2 cellular contexts compared by ENCODE assay signal in genomic region chr20:25529295-25529951, GRCh38.
TF ChIP-seq lines count a peak whose summit lies in the region.

No MANE protein-coding gene starts in this region.

TF ChIP-seq in HepG2, 621 proteins besides CTCF, POLR2A, EP300 and RAD21 (continued from another document):
- TF ChIP-seq ZBTB33 (CRISPR knock-in tag; IDR thresholded peaks at IDR 0.05) = peak; percentile 62
- TF ChIP-seq ZNF784 (CRISPR knock-in tag; IDR thresholded peaks at IDR 0.05; ENCODE audit: borderline replicate concordance) = no peak
- TF ChIP-seq SRSF1 (optimal IDR thresholded peaks at IDR 0.05; ENCODE audit: low read depth, low read length) = no peak
- no peak for TF ChIP-seq SOX13 (IDR thresholded peaks at IDR 0.05)
- TF ChIP-seq SOX13 (CRISPR knock-in tag; conservative IDR thresholded peaks at IDR 0.05 in 1 of 2, IDR thresholded peaks at IDR 0.05 in 1 of 2) = no peak
- no peak for TF ChIP-seq NFE2L2 (IDR thresholded peaks at IDR 0.05; ENCODE audit: low read length)
- no peak for TF ChIP-seq ZBTB34 (CRISPR knock-in tag; IDR thresholded peaks at IDR 0.05)
- TF ChIP-seq ZNF770 (CRISPR knock-in tag; IDR thresholded peaks at IDR 0.05) = peak; percentile 61
- no peak for TF ChIP-seq ZNF660 (CRISPR knock-in tag; IDR thresholded peaks at IDR 0.05; ENCODE audit: borderline replicate concordance, low read depth)

TF ChIP-seq in WTC11, 78 proteins besides CTCF, POLR2A, EP300 and RAD21 (continued from another document):
- TF ChIP-seq ARID4B (CRISPR knock-in tag; IDR thresholded peaks at IDR 0.05; ENCODE audit: borderline replicate concordance) = no peak
- TF ChIP-seq KAT7 (CRISPR knock-in tag; IDR thresholded peaks at IDR 0.05; ENCODE audit: borderline replicate concordance) = no peak
- no peak for TF ChIP-seq FOXP1 (CRISPR knock-in tag; IDR thresholded peaks at IDR 0.05; ENCODE audit: borderline replicate concordance)
- no peak for TF ChIP-seq NFE2L1 (CRISPR knock-in tag; IDR thresholded peaks at IDR 0.05)
- TF ChIP-seq NFYB (CRISPR knock-in tag; conservative IDR thresholded peaks at IDR 0.05; ENCODE audit: low read depth) = no peak
- no peak for TF ChIP-seq ATF1 (CRISPR knock-in tag; IDR thresholded peaks at IDR 0.05)
- no peak for TF ChIP-seq TEAD4 (CRISPR knock-in tag; IDR thresholded peaks at IDR 0.05)
- no peak for TF ChIP-seq ZNF512 (CRISPR knock-in tag; IDR thresholded peaks at IDR 0.05; ENCODE audit: borderline replicate concordance)
- TF ChIP-seq CBFB (CRISPR knock-in tag; IDR thresholded peaks at IDR 0.05; ENCODE audit: low read depth) = no peak
- TF ChIP-seq ZBTB21 (CRISPR knock-in tag; IDR thresholded peaks at IDR 0.05; ENCODE audit: borderline replicate concordance) = no peak
- no peak for TF ChIP-seq USF2 (CRISPR knock-in tag; IDR thresholded peaks at IDR 0.05)
- no peak for TF ChIP-seq CREM (CRISPR knock-in tag; IDR thresholded peaks at IDR 0.05)
- TF ChIP-seq ZNF396 (CRISPR knock-in tag; IDR thresholded peaks at IDR 0.05; ENCODE audit: borderline replicate concordance) = no peak
- TF ChIP-seq ETV6 (CRISPR knock-in tag; IDR thresholded peaks at IDR 0.05) = no peak
- no peak for TF ChIP-seq ZNF425 (CRISPR knock-in tag; conservative IDR thresholded peaks at IDR 0.05)
- TF ChIP-seq OVOL2 (CRISPR knock-in tag; IDR thresholded peaks at IDR 0.05; ENCODE audit: borderline replicate concordance) = no peak
